Comparison of ENCODE assay signal across 2 cellular contexts in the genomic region with DNA sequence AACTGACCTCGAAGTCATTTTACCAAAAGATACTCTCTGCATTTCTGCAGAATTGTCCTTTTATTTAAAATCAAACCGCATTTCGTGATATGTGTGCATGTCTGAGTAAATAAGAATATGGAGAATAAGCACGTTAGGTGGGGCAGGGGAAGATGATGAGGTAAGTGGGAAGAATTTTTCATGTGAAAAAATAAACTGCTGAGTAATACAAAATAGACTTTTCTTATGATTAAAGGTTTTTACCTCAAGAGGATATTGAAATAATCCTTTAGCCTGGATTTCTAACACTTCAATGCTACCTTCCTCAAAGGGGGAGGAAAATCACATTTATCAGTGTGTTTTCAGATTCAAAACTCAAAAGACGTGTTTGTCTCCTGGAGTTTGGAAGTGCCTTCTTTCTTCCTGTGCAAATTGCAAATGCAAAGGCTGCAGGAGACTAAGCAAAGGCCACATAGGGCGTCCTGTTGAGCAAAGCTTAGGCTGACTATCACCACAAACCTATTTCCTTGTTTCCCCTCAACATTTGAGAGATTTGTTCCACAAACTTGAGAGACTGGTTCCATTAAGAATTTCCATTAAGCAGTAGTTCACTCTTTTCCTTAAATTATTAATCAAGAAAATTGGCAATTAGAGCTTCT.
TF ChIP-seq lines count a peak whose summit lies in the region.

No MANE protein-coding gene starts in this region.

TF ChIP-seq in GM23338, 12 proteins besides CTCF, POLR2A, EP300 and RAD21 (continues in another document):
- TF ChIP-seq, protein P1, sequence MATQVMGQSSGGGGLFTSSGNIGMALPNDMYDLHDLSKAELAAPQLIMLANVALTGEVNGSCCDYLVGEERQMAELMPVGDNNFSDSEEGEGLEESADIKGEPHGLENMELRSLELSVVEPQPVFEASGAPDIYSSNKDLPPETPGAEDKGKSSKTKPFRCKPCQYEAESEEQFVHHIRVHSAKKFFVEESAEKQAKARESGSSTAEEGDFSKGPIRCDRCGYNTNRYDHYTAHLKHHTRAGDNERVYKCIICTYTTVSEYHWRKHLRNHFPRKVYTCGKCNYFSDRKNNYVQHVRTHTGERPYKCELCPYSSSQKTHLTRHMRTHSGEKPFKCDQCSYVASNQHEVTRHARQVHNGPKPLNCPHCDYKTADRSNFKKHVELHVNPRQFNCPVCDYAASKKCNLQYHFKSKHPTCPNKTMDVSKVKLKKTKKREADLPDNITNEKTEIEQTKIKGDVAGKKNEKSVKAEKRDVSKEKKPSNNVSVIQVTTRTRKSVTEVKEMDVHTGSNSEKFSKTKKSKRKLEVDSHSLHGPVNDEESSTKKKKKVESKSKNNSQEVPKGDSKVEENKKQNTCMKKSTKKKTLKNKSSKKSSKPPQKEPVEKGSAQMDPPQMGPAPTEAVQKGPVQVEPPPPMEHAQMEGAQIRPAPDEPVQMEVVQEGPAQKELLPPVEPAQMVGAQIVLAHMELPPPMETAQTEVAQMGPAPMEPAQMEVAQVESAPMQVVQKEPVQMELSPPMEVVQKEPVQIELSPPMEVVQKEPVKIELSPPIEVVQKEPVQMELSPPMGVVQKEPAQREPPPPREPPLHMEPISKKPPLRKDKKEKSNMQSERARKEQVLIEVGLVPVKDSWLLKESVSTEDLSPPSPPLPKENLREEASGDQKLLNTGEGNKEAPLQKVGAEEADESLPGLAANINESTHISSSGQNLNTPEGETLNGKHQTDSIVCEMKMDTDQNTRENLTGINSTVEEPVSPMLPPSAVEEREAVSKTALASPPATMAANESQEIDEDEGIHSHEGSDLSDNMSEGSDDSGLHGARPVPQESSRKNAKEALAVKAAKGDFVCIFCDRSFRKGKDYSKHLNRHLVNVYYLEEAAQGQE (IDR thresholded peaks at IDR 0.05; ENCODE audit: unreplicated experiment): no peak
- TF ChIP-seq ETS1 (IDR thresholded peaks at IDR 0.05) (no peak), STAT1 (IDR thresholded peaks at IDR 0.05; ENCODE audit: unreplicated experiment) (no peak), ZNF462 (CRISPR knock-in tag; IDR thresholded peaks at IDR 0.05) (no peak), POLR2AphosphoS5 (IDR thresholded peaks at IDR 0.05; ENCODE audit: low read depth) (no peak), EZH2phosphoT487 (IDR thresholded peaks at IDR 0.05; ENCODE audit: unreplicated experiment) (no peak), CREB1 (CRISPR knock-in tag; IDR thresholded peaks at IDR 0.05; ENCODE audit: low read depth) (no peak), ZNF114 (CRISPR knock-in tag; IDR thresholded peaks at IDR 0.05) (no peak), JUNB (IDR thresholded peaks at IDR 0.05; ENCODE audit: unreplicated experiment) (no peak)

TF ChIP-seq in endothelial cell of umbilical vein, 7 proteins besides CTCF, POLR2A, EP300 and RAD21:
- TF ChIP-seq GATA2 (IDR thresholded peaks at IDR 0.05; ENCODE audit: insufficient read depth, insufficient read length, low read depth, low read length) (no peak), EZH2 (IDR thresholded peaks at IDR 0.05; ENCODE audit: borderline replicate concordance, low read depth, low read length, severe bottlenecking) (no peak), FOS (IDR thresholded peaks at IDR 0.05; ENCODE audit: borderline replicate concordance, insufficient read depth, low read length) (no peak), MAX (IDR thresholded peaks at IDR 0.05; ENCODE audit: insufficient read depth, insufficient read length) (no peak), MYC (IDR thresholded peaks at IDR 0.05; ENCODE audit: low read depth, low read length) (no peak), POLR2AphosphoS5 (IDR thresholded peaks at IDR 0.05; ENCODE audit: insufficient read depth, low read depth, low read length) (no peak), JUN (IDR thresholded peaks at IDR 0.05; ENCODE audit: borderline replicate concordance, insufficient read depth, insufficient read length, low read depth) (no peak)
